1 cellular context compared by ENCODE assay signal in the genomic region with DNA sequence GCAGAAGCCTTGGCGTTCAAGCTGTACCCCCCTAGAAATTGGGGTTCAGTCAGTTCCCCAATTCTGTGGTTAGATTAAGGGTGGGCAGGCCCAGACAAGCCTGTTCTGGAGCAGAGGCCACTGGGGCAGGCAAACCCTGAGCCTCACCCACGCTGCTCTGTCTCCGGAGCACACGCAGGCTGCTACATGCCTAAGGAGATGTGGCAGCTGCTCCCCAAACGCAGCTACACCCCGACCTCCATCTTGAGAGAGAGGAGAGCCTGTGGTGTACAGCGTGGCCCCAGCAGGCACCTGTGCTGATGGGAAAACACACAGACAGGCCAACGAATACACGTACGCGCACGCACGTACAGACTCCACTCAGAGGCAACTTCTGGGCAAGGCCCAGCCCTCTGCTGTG.
TF ChIP-seq lines count a peak whose summit lies in the region.

No MANE protein-coding gene starts in this region.

TF ChIP-seq in IMR-90, 13 proteins besides CTCF, POLR2A, EP300 and RAD21 (continued from another document):
- TF ChIP-seq, protein P1, sequence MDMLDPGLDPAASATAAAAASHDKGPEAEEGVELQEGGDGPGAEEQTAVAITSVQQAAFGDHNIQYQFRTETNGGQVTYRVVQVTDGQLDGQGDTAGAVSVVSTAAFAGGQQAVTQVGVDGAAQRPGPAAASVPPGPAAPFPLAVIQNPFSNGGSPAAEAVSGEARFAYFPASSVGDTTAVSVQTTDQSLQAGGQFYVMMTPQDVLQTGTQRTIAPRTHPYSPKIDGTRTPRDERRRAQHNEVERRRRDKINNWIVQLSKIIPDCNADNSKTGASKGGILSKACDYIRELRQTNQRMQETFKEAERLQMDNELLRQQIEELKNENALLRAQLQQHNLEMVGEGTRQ (IDR thresholded peaks at IDR 0.05; ENCODE audit: low read depth, low read length): no peak
- TF ChIP-seq FOS (IDR thresholded peaks at IDR 0.05; ENCODE audit: low read depth, low read length) (no peak), BHLHE40 (IDR thresholded peaks at IDR 0.05; ENCODE audit: low read depth, low read length) (no peak), SMC3 (IDR thresholded peaks at IDR 0.05; ENCODE audit: low read depth, low read length) (no peak), MAFK (IDR thresholded peaks at IDR 0.05; ENCODE audit: low read depth, low read length) (no peak), MXI1 (IDR thresholded peaks at IDR 0.05; ENCODE audit: borderline replicate concordance, low read depth, low read length) (no peak), RFX5 (IDR thresholded peaks at IDR 0.05; ENCODE audit: low read depth, low read length) (no peak), RCOR1 (IDR thresholded peaks at IDR 0.05; ENCODE audit: insufficient replicate concordance, low read length) (no peak)
- TF ChIP-seq, protein P2, sequence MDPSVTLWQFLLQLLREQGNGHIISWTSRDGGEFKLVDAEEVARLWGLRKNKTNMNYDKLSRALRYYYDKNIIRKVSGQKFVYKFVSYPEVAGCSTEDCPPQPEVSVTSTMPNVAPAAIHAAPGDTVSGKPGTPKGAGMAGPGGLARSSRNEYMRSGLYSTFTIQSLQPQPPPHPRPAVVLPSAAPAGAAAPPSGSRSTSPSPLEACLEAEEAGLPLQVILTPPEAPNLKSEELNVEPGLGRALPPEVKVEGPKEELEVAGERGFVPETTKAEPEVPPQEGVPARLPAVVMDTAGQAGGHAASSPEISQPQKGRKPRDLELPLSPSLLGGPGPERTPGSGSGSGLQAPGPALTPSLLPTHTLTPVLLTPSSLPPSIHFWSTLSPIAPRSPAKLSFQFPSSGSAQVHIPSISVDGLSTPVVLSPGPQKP (IDR thresholded peaks at IDR 0.05; ENCODE audit: borderline replicate concordance, low read depth, low read length): no peak
